ENCODE assay signal across 19 cellular contexts in genomic region chr1:213286235-213286634, GRCh38.
DNase-seq lines count a peak whose midpoint lies in the region; ATAC-seq, FAIRE-seq and TF ChIP-seq lines count a peak whose summit lies in the region.
"Had no signal": no experiment of that assay in that cellular context is flagged by ENCODE, and none has a peak within 500 bp of the region (broad histone marks: within the 10 kb centered on the region; RNA-seq: fewer than 3 reads in every experiment).

No MANE protein-coding gene starts in this region.

- H3K36me3 Mint-ChIP-seq in HFFc6 (ENCODE audit: low read depth), result 0 out of 2 replicates have a peak, but pooled peaks cover 4% of the 10 kb centered on the region
- peaks cover 10% of the 10 kb centered on the region for H3K36me3 Mint-ChIP-seq in astrocyte (ENCODE audit: low read depth, unreplicated experiment)

- H3K27me3 Mint-ChIP-seq in HFFc6 (ENCODE audit: insufficient read depth) (peaks cover 2% of the 10 kb centered on the region; the same call in 1 of the 2 replicates), astrocyte (ENCODE audit: low read depth, unreplicated experiment) (no peaks in the 10 kb centered on the region)
- H3K27me3 Mint-ChIP-seq: activated naive CD8-positive, alpha-beta T cell treated with anti-CD3 and anti-CD28 coated beads for 36 hours had no signal

- H3K9me3 ChIP-seq in DND-41 (ENCODE audit: insufficient read depth, low read length, severe bottlenecking) (no peaks in the 10 kb centered on the region), astrocyte (ENCODE audit: insufficient read depth, low read depth, low read length) (no peaks in the 10 kb centered on the region)

- no peak for DNase-seq in DND-41
- no peak for DNase-seq in HFFc6
- DNase-seq in astrocyte (ENCODE audit: low read depth), result no peak
- no peak for DNase-seq in kidney epithelial cell (ENCODE audit: low read depth)
- DNase-seq in NCI-H146 (lab: John Stamatoyannopoulos, UW), result no peak
- DNase-seq in GF-D8 (lab: John Stamatoyannopoulos, UW), result no peak
- DNase-seq in coronary artery (ENCODE audit: low spot score), result no peak
- DNase-seq: activated CD4-positive, alpha-beta T cell treated with anti-CD3 and anti-CD28 coated beads, Interleukin-2, amount 50 U/mL, for 1 hour; activated naive CD8-positive, alpha-beta T cell treated with anti-CD3 and anti-CD28 coated beads for 36 hours; activated T-cell treated with anti-CD3 and anti-CD28 coated beads, Interleukin-2, amount 50 U/mL, for 4 hours; cerebellar nuclear complex; EL; kidney; NCI-H1048; occipital lobe; SHP77 treated with DMSO at 0.1 percent for 48 hours; stimulated activated naive CD8-positive, alpha-beta T cell treated with anti-CD3 and anti-CD28 coated beads, Interleukin-15, Interleukin-2, amounts not matched to agents 100 U/mL and 50 U/mL, for 24 hours had no signal

- H3K79me2 ChIP-seq in DND-41 (ENCODE audit: insufficient read depth, low read length) (no peaks in the 10 kb centered on the region), astrocyte (ENCODE audit: insufficient read depth, low read length) (no peaks in the 10 kb centered on the region)

- H3K9me3 Mint-ChIP-seq in HFFc6 (peaks cover 12% of the 10 kb centered on the region), astrocyte (ENCODE audit: unreplicated experiment) (peaks cover under 1% of the 10 kb centered on the region)

- no peak for FAIRE-seq in astrocyte (lab: Jason Lieb, UNC)
- FAIRE-seq: kidney had no signal

- no peak overlapping the region for H3K27ac ChIP-seq in DND-41 (ENCODE audit: low read length)
- H3K27ac ChIP-seq in astrocyte (ENCODE audit: low read depth, low read length), result no peak overlapping the region
- H3K27ac ChIP-seq in coronary artery, result no peak overlapping the region
- H3K27ac ChIP-seq: BLaER1 treated with 17β-estradiol and CSF1 and Interleukin-3, amounts not matched to agents 10 nM and 100 nM had no signal

- H3K4me3 ChIP-seq in DND-41 (ENCODE audit: low read depth in 1 of 2, low read length in 2 of 2) (no peak overlapping the region), astrocyte (ENCODE audit: insufficient read depth, low read depth, low read length) (no peak overlapping the region), kidney epithelial cell (ENCODE audit: low read depth, low read length) (no peak overlapping the region), coronary artery (no peak overlapping the region)
- H3K4me3 ChIP-seq: BLaER1 treated with 17β-estradiol and CSF1 and Interleukin-3, amounts not matched to agents 10 nM and 100 nM had no signal

- TF ChIP-seq CTCF in DND-41 (IDR thresholded peaks at IDR 0.05; ENCODE audit: borderline replicate concordance, extremely low read depth, low read length, poor library complexity, severe bottlenecking) (peak; percentile 15), HFFc6 (IDR thresholded peaks at IDR 0.05) (peak; percentile 64), astrocyte (IDR thresholded peaks at IDR 0.05; ENCODE audit: insufficient read depth, low read depth, low read length) (peak; percentile 18), kidney epithelial cell (IDR thresholded peaks at IDR 0.05; ENCODE audit: insufficient read depth, low read length, poor library complexity, severe bottlenecking) (peak; percentile 15), coronary artery (IDR thresholded peaks at IDR 0.05) (no peak)

- H4K20me1 ChIP-seq in DND-41 (ENCODE audit: insufficient read depth, low read length) (no peaks in the 10 kb centered on the region), astrocyte (ENCODE audit: insufficient read depth, low read length) (no peaks in the 10 kb centered on the region)
- H4K20me1 ChIP-seq: BLaER1 treated with 17β-estradiol and CSF1 and Interleukin-3, amounts not matched to agents 10 nM and 100 nM had no signal

- H3K4me1 Mint-ChIP-seq in HFFc6 (ENCODE audit: low read depth) (peaks cover 21% of the 10 kb centered on the region), astrocyte (ENCODE audit: low read depth, unreplicated experiment) (peaks cover 3% of the 10 kb centered on the region)
- H3K4me1 Mint-ChIP-seq: activated naive CD8-positive, alpha-beta T cell treated with anti-CD3 and anti-CD28 coated beads for 36 hours had no signal

- H3K4me3 Mint-ChIP-seq in HFFc6 (no peak overlapping the region), astrocyte (ENCODE audit: unreplicated experiment) (no peak overlapping the region)
- H3K4me3 Mint-ChIP-seq: activated naive CD8-positive, alpha-beta T cell treated with anti-CD3 and anti-CD28 coated beads for 36 hours; activated T-cell treated with anti-CD3 and anti-CD28 coated beads, Interleukin-2, amount 50 U/mL, for 4 hours had no signal

- no peak overlapping the region for H3K4me2 ChIP-seq in DND-41 (ENCODE audit: insufficient read depth, low read length)
- no peak overlapping the region for H3K4me2 ChIP-seq in astrocyte (ENCODE audit: low read length)

- H3K9ac ChIP-seq in DND-41 (ENCODE audit: low read depth, low read length), result no peak overlapping the region
- no peak overlapping the region for H3K9ac ChIP-seq in astrocyte (ENCODE audit: low read length)
- H3K9ac ChIP-seq: BLaER1 treated with 17β-estradiol and CSF1 and Interleukin-3, amounts not matched to agents 10 nM and 100 nM had no signal

- H3K27ac Mint-ChIP-seq in HFFc6 (no peak overlapping the region), astrocyte (ENCODE audit: unreplicated experiment) (no peak overlapping the region)
- H3K27ac Mint-ChIP-seq: activated naive CD8-positive, alpha-beta T cell treated with anti-CD3 and anti-CD28 coated beads for 36 hours had no signal

- no peaks in the 10 kb centered on the region for H3K4me1 ChIP-seq in DND-41 (ENCODE audit: insufficient read depth, low read length)
- peaks cover 3% of the 10 kb centered on the region for H3K4me1 ChIP-seq in astrocyte (ENCODE audit: insufficient read depth, low read length)

- ATAC-seq in DND-41 (ENCODE audit: insufficient read depth, low read depth) (no peak), HG03378 (IDR thresholded peaks at IDR 0.05; ENCODE audit: unreplicated experiment) (no peak)
- ATAC-seq: activated T-cell treated with anti-CD3 and anti-CD28 coated beads, Interleukin-2, amount 50 U/mL, for 4 hours; stimulated activated naive CD8-positive, alpha-beta T cell treated with anti-CD3 and anti-CD28 coated beads, Interleukin-15, Interleukin-2, amounts not matched to agents 100 U/mL and 50 U/mL, for 24 hours had no signal

- H3K36me3 ChIP-seq in DND-41 (ENCODE audit: insufficient read depth, low read length) (no peaks in the 10 kb centered on the region), astrocyte (ENCODE audit: insufficient read depth, low read length) (no peaks in the 10 kb centered on the region), kidney epithelial cell (ENCODE audit: control insufficient read depth, insufficient read depth, low read length) (no peaks in the 10 kb centered on the region)

- H2AFZ ChIP-seq in DND-41 (ENCODE audit: low read depth, low read length), result no peak overlapping the region
- no peak overlapping the region for H2AFZ ChIP-seq in astrocyte (ENCODE audit: low read depth, low read length)

- no peaks in the 10 kb centered on the region for H3K27me3 ChIP-seq in DND-41 (ENCODE audit: insufficient read depth, low read length, poor library complexity)
- H3K27me3 ChIP-seq in astrocyte (ENCODE audit: insufficient read depth, low read length), result no peaks in the 10 kb centered on the region
- no peaks in the 10 kb centered on the region for H3K27me3 ChIP-seq in kidney epithelial cell (ENCODE audit: control insufficient read depth, insufficient read depth, low read length)
- H3K27me3 ChIP-seq: BLaER1 treated with 17β-estradiol and CSF1 and Interleukin-3, amounts not matched to agents 10 nM and 100 nM had no signal
